10 cellular contexts compared by ENCODE assay signal in genomic region chr7:28754027-28754426, GRCh38.
A peak's percentile ranks its signal among the peaks of the same experiment; 100 is the strongest.
DNase-seq lines count a peak whose midpoint lies in the region; ATAC-seq, FAIRE-seq and TF ChIP-seq lines count a peak whose summit lies in the region.
"Had no signal": no experiment of that assay in that cellular context is flagged by ENCODE, and none has a peak within 500 bp of the region (broad histone marks: within the 10 kb centered on the region; RNA-seq: fewer than 3 reads in every experiment).

No MANE protein-coding gene starts in this region.

- no peak overlapping the region for H2AFZ ChIP-seq in HepG2 (ENCODE audit: low read length)
- H2AFZ ChIP-seq in SK-N-SH (ENCODE audit: low read depth), result no peak overlapping the region

- H3K79me1 ChIP-seq in mesendoderm (ENCODE audit: low read length), result no peaks in the 10 kb centered on the region

- no peak overlapping the region for H3K23ac ChIP-seq in mesendoderm (ENCODE audit: low read length)

- H2BK15ac ChIP-seq in mesendoderm (replicated peaks; ENCODE audit: low read depth), result no peak overlapping the region

- H3F3A ChIP-seq in SK-N-SH (replicated peaks; ENCODE audit: insufficient read depth), result peaks cover 16% of the 10 kb centered on the region

- FAIRE-seq in HepG2 (lab: Jason Lieb, UNC), result no peak
- FAIRE-seq: TTC549 had no signal

- DNase-seq in HepG2 (ENCODE audit: low spot score), result no peak
- DNase-seq in right lobe of liver, result no peak
- DNase-seq in SK-N-SH, result no peak
- peak in 1 of 2 donors; percentile 49 for DNase-seq in cardiac muscle cell (ENCODE audit: low read depth in 1 of 2, low spot score in 1 of 2)
- no peak for DNase-seq in NCI-H1694 treated with DMSO at 0.1 percent for 48 hours (lab: John Stamatoyannopoulos, UW)
- no peak for DNase-seq in mesendoderm
- no peak for DNase-seq in NCI-H2171 treated with DMSO at 0.1 percent for 48 hours (lab: John Stamatoyannopoulos, UW)

- ATAC-seq in HepG2 (peak; percentile 63; the same call in 2 of the 3 replicates), right lobe of liver (no peak), HG03108 (IDR thresholded peaks at IDR 0.05; ENCODE audit: unreplicated experiment) (no peak)

- CTCF ChIA-PET in HepG2 (lab: Yijun Ruan, JAX; ENCODE audit: low intra/inter-chr PET ratio, low total read pairs) (no interaction called here), SK-N-SH (lab: Yijun Ruan, JAX) (interaction anchor here (1.6 kb wide), 1 partner anchor 10 kb away, joined by 5 read pairs; no protein-coding TSS in a partner anchor)

- POLR2A ChIA-PET in HepG2 (lab: Yijun Ruan, JAX) (no interaction called here), SK-N-SH (lab: Yijun Ruan, JAX) (no interaction called here)

- no peaks in the 10 kb centered on the region for H3K79me2 ChIP-seq in HepG2 (ENCODE audit: insufficient read depth, low read length)
- H3K79me2 ChIP-seq in SK-N-SH (ENCODE audit: insufficient read depth), result no peaks in the 10 kb centered on the region
- H3K79me2 ChIP-seq in mesendoderm (ENCODE audit: control insufficient read depth, insufficient read depth, low read length), result no peaks in the 10 kb centered on the region

- TF ChIP-seq EP300 in HepG2 (IDR thresholded peaks at IDR 0.05; ENCODE audit: low read depth in 2 of 2, low read length in 2 of 2) (no peak), HepG2 (CRISPR knock-in tag; IDR thresholded peaks at IDR 0.05; ENCODE audit: borderline replicate concordance) (no peak), SK-N-SH (IDR thresholded peaks at IDR 0.05; ENCODE audit: borderline replicate concordance in 1 of 2, low read depth in 1 of 2, low read length in 1 of 2) (no peak)

- H3K18ac ChIP-seq in mesendoderm (ENCODE audit: low read length), result no peak overlapping the region

- H3K27me3 ChIP-seq in HepG2 (ENCODE audit: control insufficient read depth in 1 of 2, insufficient read depth in 2 of 2, low read length in 2 of 2), result no peaks in the 10 kb centered on the region; a peak in 1 of 5 replicates
- H3K27me3 ChIP-seq in right lobe of liver, result no peaks in the 10 kb centered on the region
- no peaks in the 10 kb centered on the region for H3K27me3 ChIP-seq in SK-N-SH (ENCODE audit: insufficient read depth)
- H3K27me3 ChIP-seq in cardiac muscle cell, result no peaks in the 10 kb centered on the region
- H3K27me3 ChIP-seq in mesendoderm (ENCODE audit: insufficient read depth, low read length, poor library complexity), result no peaks in the 10 kb centered on the region

- H3K9ac ChIP-seq in HepG2 (ENCODE audit: insufficient read depth, low read depth, low read length) (no peak overlapping the region), SK-N-SH (no peak overlapping the region), mesendoderm (ENCODE audit: low read length) (no peak overlapping the region)

- H4K8ac ChIP-seq in mesendoderm (ENCODE audit: low read depth, low read length), result no peak overlapping the region

- intact Hi-C loops in HepG2 (cut with micrococcal nuclease; ENCODE audit: unreplicated experiment), result no loop called here
- intact Hi-C loops in right lobe of liver (cut with DNase I), result no loop called here

- H3K4me1 ChIP-seq in HepG2 (ENCODE audit: insufficient read depth, low read length) (no peaks in the 10 kb centered on the region), right lobe of liver (no peaks in the 10 kb centered on the region), SK-N-SH (ENCODE audit: control insufficient read depth in 1 of 2, insufficient read depth in 2 of 2, low read depth in 1 of 2, low read length in 1 of 2) (peaks cover 0 to 16% of the 10 kb centered on the region in 2 experiments; a peak in 3 of 4 replicates), cardiac muscle cell (ENCODE audit: low read depth) (peaks cover 4% of the 10 kb centered on the region), mesendoderm (ENCODE audit: control insufficient read depth, low read depth, low read length) (no peaks in the 10 kb centered on the region)

- H3K4me2 ChIP-seq in HepG2 (ENCODE audit: low read depth, low read length) (no peak overlapping the region), SK-N-SH (no peak overlapping the region), mesendoderm (ENCODE audit: low read length) (no peak overlapping the region)

- no peak overlapping the region for H2AK5ac ChIP-seq in mesendoderm (ENCODE audit: low read length)

- H3K36me3 ChIP-seq in HepG2 (replicated peaks in 1 of 2; ENCODE audit: control insufficient read depth in 1 of 2, insufficient read depth in 2 of 2, low read length in 2 of 2) (no peaks in the 10 kb centered on the region), right lobe of liver (no peaks in the 10 kb centered on the region), SK-N-SH (replicated peaks in 1 of 2; ENCODE audit: control insufficient read depth in 1 of 2, insufficient read depth in 2 of 2, low read length in 1 of 2) (no peaks in the 10 kb centered on the region), cardiac muscle cell (no peaks in the 10 kb centered on the region), mesendoderm (ENCODE audit: control insufficient read depth, insufficient read depth, low read length) (no peaks in the 10 kb centered on the region)

- H3K4ac ChIP-seq in mesendoderm (ENCODE audit: low read depth, low read length), result no peak overlapping the region

- H3K56ac ChIP-seq in mesendoderm (ENCODE audit: low read length), result no peak overlapping the region

- H2BK120ac ChIP-seq in mesendoderm (ENCODE audit: low read depth, low read length), result no peak overlapping the region

- no peak for TF ChIP-seq POLR2A in HepG2 (IDR thresholded peaks at IDR 0.05; ENCODE audit: insufficient read depth in 1 of 2, low read depth in 2 of 2, low read length in 2 of 2)
- no peak for TF ChIP-seq POLR2A in right lobe of liver (IDR thresholded peaks at IDR 0.05)

- TF ChIP-seq RAD21 in HepG2 (CRISPR knock-in tag; IDR thresholded peaks at IDR 0.05) (no peak), SK-N-SH (IDR thresholded peaks at IDR 0.05; ENCODE audit: low read length) (no peak)

- no peak overlapping the region for H2BK5ac ChIP-seq in mesendoderm (ENCODE audit: low read length)

- no peaks in the 10 kb centered on the region for H4K20me1 ChIP-seq in HepG2 (ENCODE audit: insufficient read depth, low read length)
- no peaks in the 10 kb centered on the region for H4K20me1 ChIP-seq in SK-N-SH (ENCODE audit: insufficient read depth)

- no peak overlapping the region for H3K4me3 ChIP-seq in HepG2 (replicated peaks in 1 of 3; ENCODE audit: insufficient read depth in 1 of 3, low read depth in 2 of 3, low read length in 3 of 3)
- H3K4me3 ChIP-seq in right lobe of liver, result no peak overlapping the region
- no peak overlapping the region for H3K4me3 ChIP-seq in SK-N-SH (ENCODE audit: low read depth in 2 of 2, low read length in 1 of 2)
- H3K4me3 ChIP-seq in cardiac muscle cell, result no peak overlapping the region
- no peak overlapping the region for H3K4me3 ChIP-seq in mesendoderm (ENCODE audit: low read length)
- H3K4me3 ChIP-seq: coronary artery had no signal

- H3K27ac ChIP-seq in HepG2 (ENCODE audit: extremely low read length, insufficient read depth, low read length) (no peak overlapping the region), right lobe of liver (no peak overlapping the region), SK-N-SH (ENCODE audit: low read depth in 2 of 2, low read length in 1 of 2) (no peak overlapping the region), cardiac muscle cell (no peak overlapping the region), mesendoderm (ENCODE audit: low read depth, low read length) (no peak overlapping the region)
- H3K27ac ChIP-seq: coronary artery had no signal

- no TSS peak for BruUV-seq in HepG2 (replicated peaks; lab: Mats Ljungman, UMichigan)

- no peak overlapping the region for H4K5ac ChIP-seq in mesendoderm (ENCODE audit: low read length)

- in situ Hi-C loops in HepG2 (cut with HindIII; ENCODE audit: extremely low pct_ligation_motif_present, low pct_unique_long_range_greater_than_20kb), result no loop called here

- no peak for TF ChIP-seq CTCF in HepG2 (CRISPR knock-in tag; IDR thresholded peaks at IDR 0.05)
- TF ChIP-seq CTCF in right lobe of liver (IDR thresholded peaks at IDR 0.05), result no peak
- peak; percentile 21; the same call in 1 of the 2 replicates for TF ChIP-seq CTCF in SK-N-SH (IDR thresholded peaks at IDR 0.05)
- peak; percentile 19 for TF ChIP-seq CTCF in cardiac muscle cell (IDR thresholded peaks at IDR 0.05; ENCODE audit: low read depth, low read length)

- 13% methylated on average over 3 of the region's 3 CpGs for WGBS in HepG2 (ENCODE audit: low lambda C conversion rate)
- 50% methylated on average over 1 of the region's 3 CpGs for WGBS in right lobe of liver (ENCODE audit: insufficient coverage, low coverage, low lambda C conversion rate, missing lambda C conversion rate)
- WGBS in SK-N-SH (ENCODE audit: low lambda C conversion rate), result 61% methylated on average over 3 of the region's 3 CpGs
- no CpG with 5 or more reads among the region's 3 CpGs for WGBS in mesendoderm (ENCODE audit: extremely low coverage, insufficient coverage, low lambda C conversion rate)

- H3K9me3 ChIP-seq in HepG2 (ENCODE audit: low read length) (no peaks in the 10 kb centered on the region), right lobe of liver (no peaks in the 10 kb centered on the region), SK-N-SH (no peaks in the 10 kb centered on the region), cardiac muscle cell (ENCODE audit: low read depth) (no peaks in the 10 kb centered on the region)

- no peaks in the 10 kb centered on the region for H3K9me2 ChIP-seq in SK-N-SH

TF ChIP-seq in HepG2, 621 proteins besides CTCF, POLR2A, EP300 and RAD21 (continues in another document):
- TF ChIP-seq ZNF850 (CRISPR knock-in tag; conservative IDR thresholded peaks at IDR 0.05) (no peak), TCF7L2 (IDR thresholded peaks at IDR 0.05; ENCODE audit: low read depth, low read length) (no peak), ZNF737 (CRISPR knock-in tag; IDR thresholded peaks at IDR 0.05; ENCODE audit: borderline replicate concordance) (no peak), GPN1 (CRISPR knock-in tag; IDR thresholded peaks at IDR 0.05; ENCODE audit: borderline replicate concordance) (no peak), ATRX (CRISPR knock-in tag; IDR thresholded peaks at IDR 0.05; ENCODE audit: borderline replicate concordance) (no peak), ZNF44 (CRISPR knock-in tag; IDR thresholded peaks at IDR 0.05) (no peak), FOXA3 (CRISPR knock-in tag; IDR thresholded peaks at IDR 0.05) (no peak), GTF3A (CRISPR knock-in tag; conservative IDR thresholded peaks at IDR 0.05) (no peak)

TF ChIP-seq in SK-N-SH, 30 proteins besides CTCF, POLR2A, EP300 and RAD21:
- TF ChIP-seq POLR2AphosphoS5 (IDR thresholded peaks at IDR 0.05; ENCODE audit: low read depth, low read length) (no peak), TCF12 (IDR thresholded peaks at IDR 0.05) (peak; percentile 59; the same call in 1 of the 2 replicates), MAX (IDR thresholded peaks at IDR 0.05; ENCODE audit: low read depth) (0 out of 2 replicates have a peak, but pooled peaks have one; percentile 50)

Comparison
In these comparisons a context has a peak if more than half of its experiments do, and no peak if none do; other contexts are left out.
1. CTCF ChIP-seq: peak in SK-N-SH (single experiment) and cardiac muscle cell (single experiment); none in HepG2 (single experiment) and right lobe of liver (0 of 4).
2. Of the 25 proteins assayed by ChIP-seq in both HepG2 and SK-N-SH: peak only in HepG2: none; only in SK-N-SH: CTCF, MAX and TCF12; in both: none; in neither: 22.